Comparison of ENCODE assay signal across 8 cellular contexts in the genomic region with DNA sequence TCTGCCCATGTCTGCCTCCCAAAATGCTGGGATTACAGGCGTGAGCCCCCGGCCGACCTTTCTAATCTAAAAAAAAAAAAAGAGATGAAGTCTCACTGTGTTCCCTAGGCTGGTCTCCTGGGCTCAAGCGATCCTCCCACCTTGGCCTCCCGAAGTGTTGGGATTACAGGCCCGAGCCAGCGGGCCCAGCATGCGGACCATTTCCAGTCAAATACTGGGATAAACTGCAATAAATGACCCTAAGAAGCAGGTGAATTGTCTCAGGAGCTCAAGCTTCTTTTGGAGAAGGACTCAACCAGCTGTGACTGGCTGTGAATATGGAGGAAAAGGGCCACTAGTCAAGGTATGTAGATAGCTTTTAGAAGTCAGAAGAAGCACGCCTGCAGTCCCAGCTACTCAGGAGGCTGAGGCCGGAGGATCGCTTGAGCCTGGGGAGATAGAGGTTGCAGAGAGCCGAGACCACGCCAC. TPM values are rescaled to one million over a fixed set of nuclear protein-coding genes. Genes with fewer than 3 reads are reported as not detected.
DNase-seq lines count a peak whose midpoint lies in the region; ATAC-seq, FAIRE-seq and TF ChIP-seq lines count a peak whose summit lies in the region.

No MANE protein-coding gene starts in this region.

- H3K9me3 ChIP-seq in kidney (ENCODE audit: control insufficient read depth in 1 of 2, low read length in 2 of 2), result no peaks in the 10 kb centered on the region
- no peaks in the 10 kb centered on the region for H3K9me3 ChIP-seq in thoracic aorta

- H3K4me1 ChIP-seq in kidney (ENCODE audit: control insufficient read depth in 1 of 2, insufficient read depth in 1 of 2, low read depth in 1 of 2, low read length in 2 of 2), result peaks cover 0 to 4% of the 10 kb centered on the region in 2 donors
- H3K4me1 ChIP-seq in thoracic aorta (ENCODE audit: control insufficient read depth in 1 of 2, low read depth in 2 of 2), result peaks cover 9 to 27% of the 10 kb centered on the region in 2 donors

- peaks cover 23% of the 10 kb centered on the region for H3K36me3 Mint-ChIP-seq in activated T-helper 17 cell treated with anti-CD3 and anti-CD28 coated beads, Interleukin-2, amount 50 U/mL, for 72 hours (ENCODE audit: low read depth)

- no peak for ATAC-seq in activated T-helper 17 cell treated with anti-CD3 and anti-CD28 coated beads, Interleukin-2, amount 50 U/mL, for 72 hours (replicated peaks)
- ATAC-seq in thoracic aorta (ENCODE audit: insufficient number of reproducible peaks, low FRiP score, low read depth), result no peak
- no peak for ATAC-seq in GM19035 (IDR thresholded peaks at IDR 0.05; ENCODE audit: unreplicated experiment)

- H3K4me3 Mint-ChIP-seq in activated T-helper 17 cell treated with anti-CD3 and anti-CD28 coated beads, Interleukin-2, amount 50 U/mL, for 72 hours, result peak overlapping the region; percentile 87

- H3K36me3 ChIP-seq in kidney (ENCODE audit: control insufficient read depth in 1 of 2, insufficient read depth in 2 of 2, low read length in 2 of 2) (no peaks in the 10 kb centered on the region), thoracic aorta (no peaks in the 10 kb centered on the region)

- H3K4me3 ChIP-seq in kidney (ENCODE audit: low read length in 2 of 2) (peak overlapping the region; percentile 64 to 72), thoracic aorta (peak overlapping the region; percentile 91)

- TF ChIP-seq CTCF in kidney (IDR thresholded peaks at IDR 0.05; ENCODE audit: borderline replicate concordance, extremely low read depth, insufficient read depth) (no peak), thoracic aorta (IDR thresholded peaks at IDR 0.05) (no peak)

- peak; percentile 23 for DNase-seq in activated T-cell treated with anti-CD3 and anti-CD28 coated beads, Interleukin-2, amount 50 U/mL, for 1 hour
- DNase-seq in activated T-cell treated with anti-CD3 and anti-CD28 coated beads for 4 hours (no peak), kidney (peak; percentile 76), thoracic aorta (ENCODE audit: low spot score) (no peak), mesenteric fat pad (ENCODE audit: low spot score) (no peak), SK-N-DZ (ENCODE audit: low spot score) (no peak)

- no peaks in the 10 kb centered on the region for H3K27me3 Mint-ChIP-seq in activated T-helper 17 cell treated with anti-CD3 and anti-CD28 coated beads, Interleukin-2, amount 50 U/mL, for 72 hours

- H3K27ac ChIP-seq in kidney (ENCODE audit: low read depth in 2 of 2, low read length in 2 of 2), result peak overlapping the region; percentile 86 to 100
- peak overlapping the region; percentile 97 to 99 for H3K27ac ChIP-seq in thoracic aorta

- H3K27me3 ChIP-seq in thoracic aorta (replicated peaks; ENCODE audit: insufficient read depth), result no peaks in the 10 kb centered on the region

- no peaks in the 10 kb centered on the region for H3K9me3 Mint-ChIP-seq in activated T-helper 17 cell treated with anti-CD3 and anti-CD28 coated beads, Interleukin-2, amount 50 U/mL, for 72 hours

- H3K4me1 Mint-ChIP-seq in activated T-helper 17 cell treated with anti-CD3 and anti-CD28 coated beads, Interleukin-2, amount 50 U/mL, for 72 hours, result peaks cover 38% of the 10 kb centered on the region

- no peak for FAIRE-seq in kidney (lab: Jason Lieb, UNC)

- peak overlapping the region; percentile 18 to 72 for H3K9ac ChIP-seq in kidney (ENCODE audit: low read length in 2 of 2)

- peak overlapping the region; percentile 96 for H3K27ac Mint-ChIP-seq in activated T-helper 17 cell treated with anti-CD3 and anti-CD28 coated beads, Interleukin-2, amount 50 U/mL, for 72 hours

- intact Hi-C loops in kidney (cut with DNase I), result no loop called here

RNA-seq across cellular contexts. Expression of gene CREM, which starts 0.6 kb away (rescaled TPM):
- total RNA-seq in activated T-helper 17 cell treated with anti-CD3 and anti-CD28 coated beads, Interleukin-2, amount 50 U/mL, for 72 hours, result 100 to 1,000 TPM; 126 to 150 TPM
- 41.3 TPM for total RNA-seq in kidney
- polyA plus RNA-seq in kidney (ENCODE audit: insufficient read depth, low read depth, low replicate concordance), result 43.9 TPM
- total RNA-seq in thoracic aorta, result 10 to 100 TPM; 34.1 to 53.4 TPM
- total RNA-seq in mesenteric fat pad, result 40.3 TPM
- polyA plus RNA-seq in SK-N-DZ (2014; cell fraction: cytosol; rRNA removed), result 41.9 and 50.8 TPM in 2 replicates
- polyA plus RNA-seq in SK-N-DZ (2014; cell fraction: nucleus; rRNA removed), result 23.9 and 24.0 TPM in 2 replicates

RNA-seq across cellular contexts. Expression of gene CUL2, which starts 36.0 kb away (rescaled TPM):
- 10 to 100 TPM; 27.3 to 49.7 TPM for total RNA-seq in activated T-helper 17 cell treated with anti-CD3 and anti-CD28 coated beads, Interleukin-2, amount 50 U/mL, for 72 hours
- 25.9 TPM for total RNA-seq in kidney
- polyA plus RNA-seq in kidney (ENCODE audit: insufficient read depth, low read depth, low replicate concordance), result 14.5 TPM
- total RNA-seq in thoracic aorta, result 10 to 100 TPM in 1 of 2 donors, 1 to 10 TPM in 1; 9.6 to 11.8 TPM
- total RNA-seq in mesenteric fat pad, result 28.2 TPM
- polyA plus RNA-seq in SK-N-DZ (2014; cell fraction: cytosol; rRNA removed), result 19.8 and 21.6 TPM in 2 replicates
- 9.6 and 13.0 TPM in 2 replicates for polyA plus RNA-seq in SK-N-DZ (2014; cell fraction: nucleus; rRNA removed)

Comparison
In these comparisons a context has a peak if more than half of its experiments do, and no peak if none do; other contexts are left out.
1. DNase-seq: peak in activated T-cell treated with anti-CD3 and anti-CD28 coated beads, Interleukin-2, amount 50 U/mL, for 1 hour (single experiment) and kidney (single experiment); none in activated T-cell treated with anti-CD3 and anti-CD28 coated beads for 4 hours (single experiment), thoracic aorta (single experiment), mesenteric fat pad (single experiment) and SK-N-DZ (single experiment).